ENCODE assay signal across 19 cellular contexts in genomic region chr12:40032433-40033259, GRCh38.
DNase-seq lines count a peak whose midpoint lies in the region; ATAC-seq, FAIRE-seq and TF ChIP-seq lines count a peak whose summit lies in the region.
"Had no signal": no experiment of that assay in that cellular context is flagged by ENCODE, and none has a peak within 500 bp of the region (broad histone marks: within the 10 kb centered on the region; RNA-seq: fewer than 3 reads in every experiment).

No MANE protein-coding gene starts in this region.

- no peaks in the 10 kb centered on the region for H3K79me2 ChIP-seq in HepG2 (ENCODE audit: insufficient read depth, low read length)

- CTCF ChIA-PET in HepG2 (lab: Yijun Ruan, JAX; ENCODE audit: low intra/inter-chr PET ratio, low total read pairs) = no interaction called here

- BruUV-seq in HepG2 (replicated peaks; lab: Mats Ljungman, UMichigan) = no TSS peak

- H3K36me3 ChIP-seq in liver (ENCODE audit: control insufficient read depth in 4 of 4, insufficient read depth in 3 of 4, low read depth in 1 of 4, low read length in 3 of 4) = no peaks in the 10 kb centered on the region
- no peaks in the 10 kb centered on the region for H3K36me3 ChIP-seq in HepG2 (replicated peaks in 1 of 2; ENCODE audit: control insufficient read depth in 1 of 2, insufficient read depth in 2 of 2, low read length in 2 of 2)
- no peaks in the 10 kb centered on the region for H3K36me3 ChIP-seq in left lung

- peak in 1 of 2 donors; percentile 19 for TF ChIP-seq RAD21 in liver (IDR thresholded peaks at IDR 0.05)
- no peak for TF ChIP-seq RAD21 in HepG2 (CRISPR knock-in tag; IDR thresholded peaks at IDR 0.05)

- H3K4me1 ChIP-seq in liver (ENCODE audit: control insufficient read depth in 4 of 4, insufficient read depth in 4 of 4, low read length in 3 of 4) (peaks cover 0 to 13% (median 10%) of the 10 kb centered on the region in 4 donors), HepG2 (ENCODE audit: insufficient read depth, low read length) (no peaks in the 10 kb centered on the region), left lung (peaks cover 0 to 3% of the 10 kb centered on the region in 2 donors)
- H3K4me1 ChIP-seq: spleen had no signal

- H3K4me3 ChIP-seq in liver (ENCODE audit: low read depth in 1 of 3, low read length in 3 of 3) (peak overlapping the region in 2 of 3 donors; percentile 3 to 24), HepG2 (replicated peaks in 1 of 3; ENCODE audit: insufficient read depth in 1 of 3, low read depth in 2 of 3, low read length in 3 of 3) (no peak overlapping the region), left lung (no peak overlapping the region)
- H3K4me3 ChIP-seq: spleen had no signal

- WGBS in liver = 50% methylated on average over 5 of the region's 5 CpGs
- 96% methylated on average over 5 of the region's 5 CpGs for WGBS in HepG2 (ENCODE audit: low lambda C conversion rate)

- no peak overlapping the region for H3K4me2 ChIP-seq in HepG2 (ENCODE audit: low read depth, low read length)

- H3K9ac ChIP-seq in liver (ENCODE audit: low read depth in 1 of 2, low read length in 2 of 2) = peak overlapping the region in 1 of 2 donors; percentile 43
- no peak overlapping the region for H3K9ac ChIP-seq in HepG2 (ENCODE audit: insufficient read depth, low read depth, low read length)

- FAIRE-seq in HepG2 (lab: Jason Lieb, UNC) = no peak

- H3K27ac ChIP-seq in liver (ENCODE audit: low read depth in 1 of 2, low read length in 2 of 2) (peak overlapping the region; percentile 22 to 57), HepG2 (ENCODE audit: extremely low read length, insufficient read depth, low read length) (no peak overlapping the region), left lung (no peak overlapping the region)
- H3K27ac ChIP-seq: spleen had no signal

- ATAC-seq in HepG2 (no peak), left lung (peak; percentile 83), GM21619 (IDR thresholded peaks at IDR 0.05; ENCODE audit: unreplicated experiment) (no peak), GM21528 (IDR thresholded peaks at IDR 0.05; ENCODE audit: low FRiP score, unreplicated experiment) (no peak), GM19351 (IDR thresholded peaks at IDR 0.05; ENCODE audit: unreplicated experiment) (no peak)
- ATAC-seq: stimulated activated naive CD8-positive, alpha-beta T cell treated with anti-CD3 and anti-CD28 coated beads, Interleukin-15, amount 100 ng/mL, for 72 hours had no signal

- H2AFZ ChIP-seq in HepG2 (ENCODE audit: low read length) = no peak overlapping the region

- DNase-seq in HepG2 (ENCODE audit: low spot score) (no peak), cerebellum (ENCODE audit: low spot score) (peak; percentile 11), left lung (no peak)
- no peak for DNase-seq in activated T-cell treated with anti-CD3 and anti-CD28 coated beads, Interleukin-2, amount 50 U/mL, for 48 hours
- DNase-seq: activated CD4-positive, alpha-beta T cell treated with anti-CD3 and anti-CD28 coated beads, Interleukin-2, amount 50 U/mL, for 1 hour; amygdala; dermis blood vessel endothelial cell; hypothalamus; NCI-H2171; NK-92 treated with Interleukin-12 subunit alpha and Interleukin-12 subunit beta, amount 100 ng/mL, for 24 hours; nucleus accumbens; SIG-M5; spleen; stimulated activated naive CD8-positive, alpha-beta T cell treated with anti-CD3 and anti-CD28 coated beads, Interleukin-15, amount 100 ng/mL, for 72 hours; T-helper 9 cell had no signal

- no peak for TF ChIP-seq CTCF in liver (IDR thresholded peaks at IDR 0.05; ENCODE audit: low read depth, low read length, missing input control)
- no peak for TF ChIP-seq CTCF in HepG2 (CRISPR knock-in tag; IDR thresholded peaks at IDR 0.05)
- no peak for TF ChIP-seq CTCF in left lung (IDR thresholded peaks at IDR 0.05)

- TF ChIP-seq EP300 in HepG2 (IDR thresholded peaks at IDR 0.05; ENCODE audit: low read depth in 2 of 2, low read length in 2 of 2) = no peak
- no peak for TF ChIP-seq EP300 in HepG2 (CRISPR knock-in tag; IDR thresholded peaks at IDR 0.05; ENCODE audit: borderline replicate concordance)

- H3K9me3 ChIP-seq in liver (ENCODE audit: control insufficient read depth in 4 of 4, low read length in 3 of 4) (no peaks in the 10 kb centered on the region), HepG2 (ENCODE audit: low read length) (no peaks in the 10 kb centered on the region), left lung (no peaks in the 10 kb centered on the region)
- H3K9me3 ChIP-seq: spleen had no signal

- intact Hi-C loops in HepG2 (cut with micrococcal nuclease; ENCODE audit: unreplicated experiment) (no loop called here), left lung (cut with DNase I) (no loop called here)

- POLR2A ChIA-PET in HepG2 (lab: Yijun Ruan, JAX) = no interaction called here

- no peaks in the 10 kb centered on the region for H4K20me1 ChIP-seq in HepG2 (ENCODE audit: insufficient read depth, low read length)

- H3K27me3 ChIP-seq in liver (ENCODE audit: control insufficient read depth in 4 of 4, insufficient read depth in 4 of 4, low read length in 3 of 4) = no peaks in the 10 kb centered on the region
- H3K27me3 ChIP-seq in HepG2 (ENCODE audit: control insufficient read depth in 1 of 2, insufficient read depth in 2 of 2, low read length in 2 of 2) = no peaks in the 10 kb centered on the region
- no peaks in the 10 kb centered on the region for H3K27me3 ChIP-seq in left lung
- H3K27me3 ChIP-seq: spleen had no signal

- in situ Hi-C loops in HepG2 (cut with HindIII; ENCODE audit: extremely low pct_ligation_motif_present, low pct_unique_long_range_greater_than_20kb) = no loop called here

- TF ChIP-seq POLR2A in HepG2 (IDR thresholded peaks at IDR 0.05; ENCODE audit: insufficient read depth in 1 of 2, low read depth in 2 of 2, low read length in 2 of 2) = no peak

TF ChIP-seq in liver, 16 proteins besides CTCF, POLR2A, EP300 and RAD21 (continues in another document):
- TF ChIP-seq, protein P1, sequence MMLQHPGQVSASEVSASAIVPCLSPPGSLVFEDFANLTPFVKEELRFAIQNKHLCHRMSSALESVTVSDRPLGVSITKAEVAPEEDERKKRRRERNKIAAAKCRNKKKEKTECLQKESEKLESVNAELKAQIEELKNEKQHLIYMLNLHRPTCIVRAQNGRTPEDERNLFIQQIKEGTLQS (IDR thresholded peaks at IDR 0.05) = no peak
- TF ChIP-seq JUND (IDR thresholded peaks at IDR 0.05) = no peak
- no peak for TF ChIP-seq YY1 (IDR thresholded peaks at IDR 0.05)
- no peak for TF ChIP-seq SP1 (IDR thresholded peaks at IDR 0.05)
- TF ChIP-seq FOXA1 (IDR thresholded peaks at IDR 0.05) = no peak
- TF ChIP-seq TAF1 (conservative IDR thresholded peaks at IDR 0.05) = no peak
- TF ChIP-seq, protein P2, sequence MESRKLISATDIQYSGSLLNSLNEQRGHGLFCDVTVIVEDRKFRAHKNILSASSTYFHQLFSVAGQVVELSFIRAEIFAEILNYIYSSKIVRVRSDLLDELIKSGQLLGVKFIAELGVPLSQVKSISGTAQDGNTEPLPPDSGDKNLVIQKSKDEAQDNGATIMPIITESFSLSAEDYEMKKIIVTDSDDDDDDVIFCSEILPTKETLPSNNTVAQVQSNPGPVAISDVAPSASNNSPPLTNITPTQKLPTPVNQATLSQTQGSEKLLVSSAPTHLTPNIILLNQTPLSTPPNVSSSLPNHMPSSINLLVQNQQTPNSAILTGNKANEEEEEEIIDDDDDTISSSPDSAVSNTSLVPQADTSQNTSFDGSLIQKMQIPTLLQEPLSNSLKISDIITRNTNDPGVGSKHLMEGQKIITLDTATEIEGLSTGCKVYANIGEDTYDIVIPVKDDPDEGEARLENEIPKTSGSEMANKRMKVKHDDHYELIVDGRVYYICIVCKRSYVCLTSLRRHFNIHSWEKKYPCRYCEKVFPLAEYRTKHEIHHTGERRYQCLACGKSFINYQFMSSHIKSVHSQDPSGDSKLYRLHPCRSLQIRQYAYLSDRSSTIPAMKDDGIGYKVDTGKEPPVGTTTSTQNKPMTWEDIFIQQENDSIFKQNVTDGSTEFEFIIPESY (IDR thresholded peaks at IDR 0.05) = no peak
- no peak for TF ChIP-seq MAX (IDR thresholded peaks at IDR 0.05)
- TF ChIP-seq RXRA (IDR thresholded peaks at IDR 0.05) = no peak

TF ChIP-seq in HepG2, 621 proteins besides CTCF, POLR2A, EP300 and RAD21 (continues in another document):
- TF ChIP-seq ZGPAT (CRISPR knock-in tag; IDR thresholded peaks at IDR 0.05) (no peak), ELF1 (CRISPR knock-in tag; IDR thresholded peaks at IDR 0.05) (no peak), NFYC (CRISPR knock-in tag; IDR thresholded peaks at IDR 0.05) (no peak), ZSCAN29 (CRISPR knock-in tag; conservative IDR thresholded peaks at IDR 0.05) (no peak), ZFY (CRISPR knock-in tag; IDR thresholded peaks at IDR 0.05) (no peak), ARID2 (CRISPR knock-in tag; IDR thresholded peaks at IDR 0.05; ENCODE audit: borderline replicate concordance) (no peak), ZNF570 (CRISPR knock-in tag; IDR thresholded peaks at IDR 0.05; ENCODE audit: borderline replicate concordance) (no peak), FOXC1 (CRISPR knock-in tag; IDR thresholded peaks at IDR 0.05; ENCODE audit: borderline replicate concordance) (no peak), ATF5 (CRISPR knock-in tag; IDR thresholded peaks at IDR 0.05; ENCODE audit: low read depth) (no peak)
- TF ChIP-seq, protein P3, sequence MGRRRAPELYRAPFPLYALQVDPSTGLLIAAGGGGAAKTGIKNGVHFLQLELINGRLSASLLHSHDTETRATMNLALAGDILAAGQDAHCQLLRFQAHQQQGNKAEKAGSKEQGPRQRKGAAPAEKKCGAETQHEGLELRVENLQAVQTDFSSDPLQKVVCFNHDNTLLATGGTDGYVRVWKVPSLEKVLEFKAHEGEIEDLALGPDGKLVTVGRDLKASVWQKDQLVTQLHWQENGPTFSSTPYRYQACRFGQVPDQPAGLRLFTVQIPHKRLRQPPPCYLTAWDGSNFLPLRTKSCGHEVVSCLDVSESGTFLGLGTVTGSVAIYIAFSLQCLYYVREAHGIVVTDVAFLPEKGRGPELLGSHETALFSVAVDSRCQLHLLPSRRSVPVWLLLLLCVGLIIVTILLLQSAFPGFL (CRISPR knock-in tag; IDR thresholded peaks at IDR 0.05) = no peak

Comparison
In these comparisons a context has a peak if more than half of its experiments do, and no peak if none do; other contexts are left out.
1. H3K27ac ChIP-seq: peak in liver (2 of 2); none in HepG2 (single experiment) and left lung (0 of 2).
2. H3K4me3 ChIP-seq: peak in liver (2 of 3); none in HepG2 (0 of 3) and left lung (0 of 2).